In genomic region chr19:55018633-55019032, GRCh38 we compare ENCODE assay signal across 32 cellular contexts. TPM values are rescaled to one million over a fixed set of nuclear protein-coding genes. Genes with fewer than 3 reads are reported as not detected.
"Had no signal": no experiment of that assay in that cellular context is flagged by ENCODE, and none has a peak within 500 bp of the region (broad histone marks: within the 10 kb centered on the region; RNA-seq: fewer than 3 reads in every experiment).

No MANE protein-coding gene starts in this region.

- H3K4me2 ChIP-seq: hepatocyte had no signal

- H3K79me2 ChIP-seq: hepatocyte had no signal

- H3K27me3 ChIP-seq: esophagus muscularis mucosa, foreskin keratinocyte, gastroesophageal sphincter, heart left ventricle, hepatocyte, ovary, sigmoid colon, stomach, thyroid gland had no signal

- H3K36me3 ChIP-seq: esophagus muscularis mucosa, gastroesophageal sphincter, heart left ventricle, ovary, sigmoid colon, stomach, thyroid gland had no signal

- H3K4me1 ChIP-seq: esophagus muscularis mucosa, foreskin keratinocyte, gastroesophageal sphincter, psoas muscle, sigmoid colon, stomach, thyroid gland had no signal

- H2AFZ ChIP-seq: hepatocyte had no signal

- H3K9me3 ChIP-seq: esophagus muscularis mucosa, gastroesophageal sphincter, ovary, psoas muscle, sigmoid colon, stomach, thyroid gland had no signal

- FAIRE-seq: endothelial cell of umbilical vein, kidney had no signal

- H3K27ac ChIP-seq: coronary artery, esophagus muscularis mucosa, foreskin keratinocyte, gastroesophageal sphincter, heart left ventricle, hepatocyte, ovary, psoas muscle, sigmoid colon, stomach, thyroid gland had no signal

- ATAC-seq: foreskin keratinocyte; gastroesophageal sphincter; heart left ventricle; left lobe of liver; naive thymus-derived CD4-positive, alpha-beta T cell; psoas muscle; right cardiac atrium; stimulated activated effector memory CD8-positive, alpha-beta T cell treated with anti-CD3 and anti-CD28 coated beads, Interleukin-12 subunit alpha, Interleukin-12 subunit beta, amount 100 ng/mL, for 72 hours had no signal

- H3K4me3 ChIP-seq: coronary artery, esophagus muscularis mucosa, gastroesophageal sphincter, heart left ventricle, hepatocyte, ovary, psoas muscle, sigmoid colon, stomach, thyroid gland had no signal

- DNase-seq: dermis blood vessel endothelial cell; effector memory CD4-positive, alpha-beta T cell; foreskin keratinocyte; heart left ventricle; kidney; mesenchymal stem cell; midbrain; naive thymus-derived CD4-positive, alpha-beta T cell; nephron progenitor cell; nucleus accumbens; ovary; posterior cingulate gyrus; psoas muscle; right cardiac atrium; sigmoid colon; stimulated activated CD4-positive, alpha-beta T cell treated with anti-CD3 and anti-CD28 coated beads, Interleukin-2, amount 100 ng/mL, for 24 hours; stimulated activated CD4-positive, alpha-beta T cell treated with anti-CD3 and anti-CD28 coated beads, Interleukin-4, amount 100 ng/mL, for 24 hours; stimulated activated naive CD4-positive, alpha-beta T cell treated with Interleukin-2 at 50 U/mL for 16 hours; stomach; thyroid gland; trophoblast cell had no signal

RNA-seq across cellular contexts. Expression of gene GP6, which starts 19.4 kb away (rescaled TPM):
- total RNA-seq: dermis blood vessel endothelial cell, epithelial cell of proximal tubule, fibroblast of lung, gastroesophageal sphincter, left lobe of liver, lung microvascular endothelial cell, subcutaneous adipose tissue had no signal
- polyA plus RNA-seq: fibroblast of lung had no signal

RNA-seq across cellular contexts. Expression of gene NLRP2, which starts 52.5 kb away (rescaled TPM):
- polyA plus RNA-seq: right cardiac atrium had no signal
